8 cellular contexts compared by ENCODE assay signal in genomic region chr1:67053785-67054759, GRCh38. TPM values are rescaled to one million over a fixed set of nuclear protein-coding genes. Genes with fewer than 3 reads are reported as not detected.
A peak's percentile ranks its signal among the peaks of the same experiment; 100 is the strongest.
DNase-seq lines count a peak whose midpoint lies in the region; ATAC-seq, FAIRE-seq and TF ChIP-seq lines count a peak whose summit lies in the region.

Gene SLC35D1 (minus strand): TSS chr1:67054148. CDS start chr1:67054013, 135 bp downstream.

- peak within 1 kb of the TSS; percentile 92 for H3K4me3 Mint-ChIP-seq in HFFc6

- ATAC-seq in activated naive CD4-positive, alpha-beta T cell treated with anti-CD3 and anti-CD28 coated beads, Interleukin-2, amount 50 U/mL, for 72 hours = peak; percentile 79 to 80
- ATAC-seq in Right ventricle myocardium inferior (peak; percentile 89), pancreas (peak; percentile 68 to 83 (median 80))

- H3K4me3 ChIP-seq in pancreas (peak within 1 kb of the TSS; percentile 65 to 83 (median 80)), tibial artery (peak within 1 kb of the TSS; percentile 74 to 81)

- H3K27me3 ChIP-seq in pancreas = no peaks in the 10 kb centered on the region
- no peaks in the 10 kb centered on the region for H3K27me3 ChIP-seq in tibial artery

- H3K4me1 ChIP-seq in pancreas = peaks cover 12 to 25% (median 20%) of the 10 kb centered on the region in 3 donors
- peaks cover 0 to 30% (median 11%) of the 10 kb centered on the region in 4 donors for H3K4me1 ChIP-seq in tibial artery

- H3K9me3 ChIP-seq in pancreas (no peaks in the 10 kb centered on the region), tibial artery (no peaks in the 10 kb centered on the region)

- intact Hi-C loops in Right ventricle myocardium inferior (cut with DNase I) = loop anchor here (5.0 kb wide), 3 partner anchors 52 to 127 kb away; no protein-coding TSS in a partner anchor
- intact Hi-C loops in pancreas (cut with DNase I) = no loop called here
- intact Hi-C loops in tibial artery (cut with DNase I; ENCODE audit: low total_unique reads) = loop anchor here (5.0 to 10.0 kb wide), 3 partner anchors 37 to 129 kb away; partner anchors contain the start of genes DNAI4 and MIER1

- peak within 1 kb of the TSS; percentile 83 for H3K27ac Mint-ChIP-seq in HFFc6
- H3K27ac Mint-ChIP-seq in activated naive CD4-positive, alpha-beta T cell treated with anti-CD3 and anti-CD28 coated beads, Interleukin-2, amount 50 U/mL, for 72 hours = peak within 1 kb of the TSS; percentile 88 to 93

- H3K9me3 Mint-ChIP-seq in HFFc6 = no peaks in the 10 kb centered on the region
- H3K9me3 Mint-ChIP-seq in activated naive CD4-positive, alpha-beta T cell treated with anti-CD3 and anti-CD28 coated beads, Interleukin-2, amount 50 U/mL, for 72 hours = no peaks in the 10 kb centered on the region

- TF ChIP-seq CTCF in GM10266 (IDR thresholded peaks at IDR 0.05; ENCODE audit: control insufficient read depth, insufficient read depth, low read depth, missing control alignments) (no peak), HFFc6 (IDR thresholded peaks at IDR 0.05) (no peak), pancreas (IDR thresholded peaks at IDR 0.05) (no peak), tibial artery (IDR thresholded peaks at IDR 0.05) (no peak)

- DNase-seq in GM10266 (ENCODE audit: extremely low spot score) (peak; percentile 91), HFFc6 (peak; percentile 22), MV-4-11 (lab: John Stamatoyannopoulos, UW) (peak; percentile 58), SKM-1 treated with dmso at 0.1 percent for 144 hours (lab: John Stamatoyannopoulos, UW; ENCODE audit: unreplicated experiment) (peak; percentile 56), Right ventricle myocardium inferior (ENCODE audit: missing footprints) (peak; percentile 89), pancreas (peak; percentile 66 to 88 (median 74)), tibial artery (peak; percentile 70 to 87)
- peak; percentile 66 to 81 for DNase-seq in activated naive CD4-positive, alpha-beta T cell treated with anti-CD3 and anti-CD28 coated beads, Interleukin-2, amount 50 U/mL, for 72 hours (ENCODE audit: low spot score in 2 of 2)

- H3K27ac ChIP-seq in pancreas = peak within 1 kb of the TSS; percentile 93 to 97 (median 96)
- peak within 1 kb of the TSS; percentile 92 to 93 for H3K27ac ChIP-seq in tibial artery

- H3K36me3 ChIP-seq in pancreas = no peaks in the 10 kb centered on the region
- H3K36me3 ChIP-seq in tibial artery = peaks cover 3 to 8% (median 3%) of the 10 kb centered on the region in 3 donors

- peaks cover 2% of the 10 kb centered on the region; the same call in 1 of the 2 replicates for H3K27me3 Mint-ChIP-seq in HFFc6 (ENCODE audit: insufficient read depth)

- 0 to 1% methylated on average over 70 to 73 of the region's 73 CpGs for WGBS in pancreas, 2 donors

- H3K4me1 Mint-ChIP-seq in HFFc6 (ENCODE audit: low read depth) = peaks cover 44% of the 10 kb centered on the region

- H3K36me3 Mint-ChIP-seq in HFFc6 (ENCODE audit: low read depth) = peaks cover 12% of the 10 kb centered on the region; the same call in 1 of the 2 replicates
- H3K36me3 Mint-ChIP-seq in activated naive CD4-positive, alpha-beta T cell treated with anti-CD3 and anti-CD28 coated beads, Interleukin-2, amount 50 U/mL, for 72 hours = peaks cover 6 to 21% of the 10 kb centered on the region in 2 donors

- no peak for FAIRE-seq in pancreas (lab: Jason Lieb, UNC)

RNA-seq across cellular contexts. Expression of gene SLC35D1, which starts in this region (rescaled TPM):
- 10 to 100 TPM; 19.8 to 26.0 (median 22.3) TPM for total RNA-seq in HFFc6 (2021; fragmentation: NEBNext Ultra II Directional; extraction: Animal tissue kit (Norgen Biotek cat#: 25700))
- total RNA-seq in activated naive CD4-positive, alpha-beta T cell treated with anti-CD3 and anti-CD28 coated beads, Interleukin-2, amount 50 U/mL, for 72 hours = 10 to 100 TPM; 11.7 to 12.5 TPM
- total RNA-seq in Right ventricle myocardium inferior = 3.2 TPM
- 1 to 10 TPM; 3.3 to 7.7 (median 5.1) TPM for total RNA-seq in pancreas
- polyA plus RNA-seq in pancreas = 1 to 10 TPM; 1.9 to 3.5 TPM

Comparison
In these comparisons a context has a peak if more than half of its experiments do, and no peak if none do; other contexts are left out.
1. Peak in every context shown above with its lines: DNase-seq, ATAC-seq, H3K4me3 ChIP-seq and H3K27ac ChIP-seq.
2. DNase-seq: peak in every context shown above with its lines; median percentile 91 in GM10266; 89 in Right ventricle myocardium inferior; 78 in tibial artery; 74 in activated naive CD4-positive, alpha-beta T cell treated with anti-CD3 and anti-CD28 coated beads, Interleukin-2, amount 50 U/mL, for 72 hours; 74 in pancreas; 58 in MV-4-11; 56 in SKM-1 treated with dmso at 0.1 percent for 144 hours; 22 in HFFc6.
3. intact Hi-C loops: an anchor here in Right ventricle myocardium inferior (5.0 kb wide) and tibial artery (5.0 to 10.0 kb wide); none called in pancreas.